1 cellular context compared by ENCODE assay signal in genomic region chr12:57175428-57176138, GRCh38.
TF ChIP-seq lines count a peak whose summit lies in the region.

No MANE protein-coding gene starts in this region.

TF ChIP-seq in HepG2, 621 proteins besides CTCF, POLR2A, EP300 and RAD21 (continues in another document):
- TF ChIP-seq AGO2 (optimal IDR thresholded peaks at IDR 0.05; ENCODE audit: low read depth, low read length) (peak; percentile 70), ZNF317 (CRISPR knock-in tag; IDR thresholded peaks at IDR 0.05) (no peak), ZNF749 (CRISPR knock-in tag; IDR thresholded peaks at IDR 0.05; ENCODE audit: borderline replicate concordance) (no peak), SAFB2 (CRISPR knock-in tag; IDR thresholded peaks at IDR 0.05; ENCODE audit: borderline replicate concordance, low read depth) (no peak), ZNF670 (CRISPR knock-in tag; IDR thresholded peaks at IDR 0.05; ENCODE audit: borderline replicate concordance) (no peak), KIAA2018 (CRISPR knock-in tag; IDR thresholded peaks at IDR 0.05; ENCODE audit: borderline replicate concordance) (no peak), ZFP1 (CRISPR knock-in tag; IDR thresholded peaks at IDR 0.05) (no peak), PHF21A (CRISPR knock-in tag; IDR thresholded peaks at IDR 0.05) (no peak), GATAD1 (CRISPR knock-in tag; IDR thresholded peaks at IDR 0.05) (no peak), ZNF614 (CRISPR knock-in tag; IDR thresholded peaks at IDR 0.05; ENCODE audit: borderline replicate concordance) (no peak), ZNF3 (CRISPR knock-in tag; IDR thresholded peaks at IDR 0.05) (no peak), MYC (CRISPR knock-in tag; IDR thresholded peaks at IDR 0.05; ENCODE audit: borderline replicate concordance) (no peak), HNRNPL (IDR thresholded peaks at IDR 0.05; ENCODE audit: low read depth, low read length) (0 out of 2 replicates have a peak, but pooled peaks have one; percentile 36), ZNF687 (CRISPR knock-in tag; IDR thresholded peaks at IDR 0.05) (peak; percentile 59), KDM6A (CRISPR knock-in tag; IDR thresholded peaks at IDR 0.05; ENCODE audit: low read depth) (no peak), SAP130 (CRISPR knock-in tag; IDR thresholded peaks at IDR 0.05; ENCODE audit: low read depth) (0 out of 2 replicates have a peak, but pooled peaks have one; percentile 16), KAT8 (CRISPR knock-in tag; IDR thresholded peaks at IDR 0.05) (no peak), RBFOX2 (IDR thresholded peaks at IDR 0.05; ENCODE audit: low read depth, low read length) (peak; percentile 40; the same call in 1 of the 2 replicates), SRSF1 (optimal IDR thresholded peaks at IDR 0.05; ENCODE audit: low read depth, low read length) (no peak), ZBTB39 (CRISPR knock-in tag; IDR thresholded peaks at IDR 0.05) (no peak), ZBTB10 (CRISPR knock-in tag; IDR thresholded peaks at IDR 0.05; ENCODE audit: borderline replicate concordance) (no peak), ZC3H13 (CRISPR knock-in tag; IDR thresholded peaks at IDR 0.05) (0 out of 2 replicates have a peak, but pooled peaks have one; percentile 33), ZBTB38 (CRISPR knock-in tag; IDR thresholded peaks at IDR 0.05) (peak; percentile 100), DPF2 (CRISPR knock-in tag; IDR thresholded peaks at IDR 0.05; ENCODE audit: borderline replicate concordance, low read depth) (no peak), MTA1 (CRISPR knock-in tag; IDR thresholded peaks at IDR 0.05; ENCODE audit: borderline replicate concordance) (peak; percentile 57; the same call in 1 of the 2 replicates), TEF (CRISPR knock-in tag; IDR thresholded peaks at IDR 0.05) (no peak), ZFYVE20 (CRISPR knock-in tag; IDR thresholded peaks at IDR 0.05; ENCODE audit: borderline replicate concordance, low read depth) (no peak), ZNF720 (CRISPR knock-in tag; IDR thresholded peaks at IDR 0.05) (no peak), HIVEP1 (CRISPR knock-in tag; IDR thresholded peaks at IDR 0.05) (no peak), CEBPB (IDR thresholded peaks at IDR 0.05; ENCODE audit: borderline replicate concordance, low read depth, low read length) (peak; percentile 7; the same call in 1 of the 2 replicates), ZBTB33 (CRISPR knock-in tag; IDR thresholded peaks at IDR 0.05) (peak; percentile 100), ZFP41 (CRISPR knock-in tag; IDR thresholded peaks at IDR 0.05; ENCODE audit: borderline replicate concordance) (no peak), ZNF264 (CRISPR knock-in tag; IDR thresholded peaks at IDR 0.05) (no peak), HOXA3 (CRISPR knock-in tag; IDR thresholded peaks at IDR 0.05) (peak; percentile 53), STAG1 (CRISPR knock-in tag; IDR thresholded peaks at IDR 0.05) (peak; percentile 47), PRPF4 (IDR thresholded peaks at IDR 0.05; ENCODE audit: low read depth, low read length, poor library complexity, severe bottlenecking) (peak; percentile 86), CHD2 (IDR thresholded peaks at IDR 0.05; ENCODE audit: low read depth, low read length) (no peak), XRCC5 (optimal IDR thresholded peaks at IDR 0.05; ENCODE audit: low read length) (peak; percentile 25)
